1 cellular context compared by ENCODE assay signal in genomic region chr3:57961177-57961827, GRCh38.
TF ChIP-seq lines count a peak whose summit lies in the region.

No MANE protein-coding gene starts in this region.

TF ChIP-seq in HepG2, 621 proteins besides CTCF, POLR2A, EP300 and RAD21 (continued from another document and continues in another):
- no peak for TF ChIP-seq CCAR2 (optimal IDR thresholded peaks at IDR 0.05; ENCODE audit: low read depth, low read length)
- no peak for TF ChIP-seq EED (CRISPR knock-in tag; IDR thresholded peaks at IDR 0.05)
- TF ChIP-seq ELF3 (CRISPR knock-in tag; IDR thresholded peaks at IDR 0.05): peak; percentile 76
- TF ChIP-seq ZNF703 (CRISPR knock-in tag; IDR thresholded peaks at IDR 0.05; ENCODE audit: borderline replicate concordance): no peak
- peak; percentile 98 for TF ChIP-seq RARA (CRISPR knock-in tag; IDR thresholded peaks at IDR 0.05)
- TF ChIP-seq ASH2L (IDR thresholded peaks at IDR 0.05; ENCODE audit: insufficient read length, low read depth, low read length): peak; percentile 55
- peak; percentile 57; the same call in 1 of the 2 replicates for TF ChIP-seq MIER2 (CRISPR knock-in tag; IDR thresholded peaks at IDR 0.05)
- no peak for TF ChIP-seq TBP (CRISPR knock-in tag; IDR thresholded peaks at IDR 0.05)
- TF ChIP-seq SAFB2 (CRISPR knock-in tag; IDR thresholded peaks at IDR 0.05; ENCODE audit: borderline replicate concordance, low read depth): no peak
- TF ChIP-seq PRMT3 (CRISPR knock-in tag; IDR thresholded peaks at IDR 0.05; ENCODE audit: borderline replicate concordance, low read depth): no peak
- no peak for TF ChIP-seq ZNF562 (CRISPR knock-in tag; IDR thresholded peaks at IDR 0.05; ENCODE audit: borderline replicate concordance)
- TF ChIP-seq BCL6 (CRISPR knock-in tag; IDR thresholded peaks at IDR 0.05): peak; percentile 100
- TF ChIP-seq GATA4 (IDR thresholded peaks at IDR 0.05; ENCODE audit: borderline replicate concordance, low read depth): peak; percentile 44; the same call in 1 of the 2 replicates
- peak; percentile 94 for TF ChIP-seq HDAC2 (CRISPR knock-in tag; IDR thresholded peaks at IDR 0.05)
- no peak for TF ChIP-seq SMAD1 (CRISPR knock-in tag; IDR thresholded peaks at IDR 0.05; ENCODE audit: borderline replicate concordance, low read depth)
- TF ChIP-seq ZNF580 (CRISPR knock-in tag; IDR thresholded peaks at IDR 0.05; ENCODE audit: borderline replicate concordance, low read depth): peak; percentile 85
- peak; percentile 46; the same call in 1 of the 2 replicates for TF ChIP-seq KAT8 (CRISPR knock-in tag; IDR thresholded peaks at IDR 0.05)
- TF ChIP-seq AKAP8 (CRISPR knock-in tag; IDR thresholded peaks at IDR 0.05): no peak
- peak; percentile 68 for TF ChIP-seq MAX (IDR thresholded peaks at IDR 0.05)
- TF ChIP-seq LCORL (IDR thresholded peaks at IDR 0.05): peak; percentile 63
- TF ChIP-seq LCORL (CRISPR knock-in tag; IDR thresholded peaks at IDR 0.05): peak; percentile 78; the same call in 1 of the 2 replicates
- no peak for TF ChIP-seq TFDP2 (CRISPR knock-in tag; IDR thresholded peaks at IDR 0.05)
- no peak for TF ChIP-seq MAF1 (CRISPR knock-in tag; IDR thresholded peaks at IDR 0.05; ENCODE audit: borderline replicate concordance)
- no peak for TF ChIP-seq CREBL2 (CRISPR knock-in tag; IDR thresholded peaks at IDR 0.05; ENCODE audit: borderline replicate concordance)
- 0 out of 2 replicates have a peak, but pooled peaks have one; percentile 66 for TF ChIP-seq GLI4 (CRISPR knock-in tag; IDR thresholded peaks at IDR 0.05; ENCODE audit: borderline replicate concordance)
- no peak for TF ChIP-seq ZFP82 (CRISPR knock-in tag; IDR thresholded peaks at IDR 0.05; ENCODE audit: borderline replicate concordance)
- peak; percentile 53; the same call in 1 of the 2 replicates for TF ChIP-seq KMT2A (CRISPR knock-in tag; IDR thresholded peaks at IDR 0.05)
- peak; percentile 67; the same call in 1 of the 2 replicates for TF ChIP-seq ZNF598 (CRISPR knock-in tag; IDR thresholded peaks at IDR 0.05; ENCODE audit: borderline replicate concordance)
- TF ChIP-seq ZNF619 (CRISPR knock-in tag; IDR thresholded peaks at IDR 0.05): 0 out of 2 replicates have a peak, but pooled peaks have one; percentile 68
- TF ChIP-seq MTA3 (CRISPR knock-in tag; IDR thresholded peaks at IDR 0.05): no peak
- TF ChIP-seq RFX3 (CRISPR knock-in tag; IDR thresholded peaks at IDR 0.05): 0 out of 2 replicates have a peak, but pooled peaks have one; percentile 14
- peak; percentile 95 for TF ChIP-seq NR2C2 (CRISPR knock-in tag; IDR thresholded peaks at IDR 0.05; ENCODE audit: borderline replicate concordance)
- no peak for TF ChIP-seq KLF13 (CRISPR knock-in tag; IDR thresholded peaks at IDR 0.05)
- TF ChIP-seq SRF (IDR thresholded peaks at IDR 0.05; ENCODE audit: low read depth, low read length): 0 out of 2 replicates have a peak, but pooled peaks have one; percentile 30
- TF ChIP-seq ZNF484 (CRISPR knock-in tag; IDR thresholded peaks at IDR 0.05; ENCODE audit: borderline replicate concordance, low read depth): no peak
- TF ChIP-seq TEAD2 (CRISPR knock-in tag; IDR thresholded peaks at IDR 0.05): no peak
- TF ChIP-seq BCL3 (CRISPR knock-in tag; IDR thresholded peaks at IDR 0.05): peak; percentile 63
- no peak; the same call in 1 of the 2 replicates for TF ChIP-seq ETV5 (CRISPR knock-in tag; IDR thresholded peaks at IDR 0.05; ENCODE audit: borderline replicate concordance)
- TF ChIP-seq SNAPC5 (CRISPR knock-in tag; IDR thresholded peaks at IDR 0.05; ENCODE audit: borderline replicate concordance): no peak
- TF ChIP-seq IKZF4 (CRISPR knock-in tag; IDR thresholded peaks at IDR 0.05; ENCODE audit: borderline replicate concordance, low read depth, not compliant biosample characterization): peak; percentile 68
- TF ChIP-seq ARID3A (IDR thresholded peaks at IDR 0.05; ENCODE audit: low read depth, low read length): no peak
- TF ChIP-seq FUBP1 (CRISPR knock-in tag; IDR thresholded peaks at IDR 0.05; ENCODE audit: borderline replicate concordance): no peak
- no peak for TF ChIP-seq ZNF781 (CRISPR knock-in tag; IDR thresholded peaks at IDR 0.05; ENCODE audit: borderline replicate concordance, not compliant biosample characterization)
- no peak for TF ChIP-seq MTERF4 (CRISPR knock-in tag; IDR thresholded peaks at IDR 0.05)
- no peak for TF ChIP-seq ATF7-NPFF (CRISPR knock-in tag; IDR thresholded peaks at IDR 0.05; ENCODE audit: low read depth)
- no peak for TF ChIP-seq ZBTB8A (CRISPR knock-in tag; IDR thresholded peaks at IDR 0.05; ENCODE audit: borderline replicate concordance, low read depth)
- no peak for TF ChIP-seq ZNF816 (CRISPR knock-in tag; IDR thresholded peaks at IDR 0.05; ENCODE audit: borderline replicate concordance)
- TF ChIP-seq DDIT3 (CRISPR knock-in tag; IDR thresholded peaks at IDR 0.05): no peak
- no peak; the same call in 1 of the 2 replicates for TF ChIP-seq ZFP37 (CRISPR knock-in tag; IDR thresholded peaks at IDR 0.05; ENCODE audit: borderline replicate concordance)
- TF ChIP-seq ZBTB46 (CRISPR knock-in tag; IDR thresholded peaks at IDR 0.05; ENCODE audit: borderline replicate concordance): no peak
- no peak for TF ChIP-seq NCOA1 (CRISPR knock-in tag; IDR thresholded peaks at IDR 0.05)
- TF ChIP-seq ZNF670 (CRISPR knock-in tag; IDR thresholded peaks at IDR 0.05; ENCODE audit: borderline replicate concordance): peak; percentile 23; the same call in 1 of the 2 replicates
